2 cellular contexts compared by ENCODE assay signal in genomic region chr16:75116911-75117245, GRCh38.
TF ChIP-seq lines count a peak whose summit lies in the region.

No MANE protein-coding gene starts in this region.

TF ChIP-seq in IMR-90, 13 proteins besides CTCF, POLR2A, EP300 and RAD21:
- TF ChIP-seq MAFK (IDR thresholded peaks at IDR 0.05; ENCODE audit: low read depth, low read length) (no peak), FOS (IDR thresholded peaks at IDR 0.05; ENCODE audit: low read depth, low read length) (no peak)

TF ChIP-seq in K562, 482 proteins besides CTCF, POLR2A, EP300 and RAD21:
- TF ChIP-seq HOMEZ (CRISPR knock-in tag; IDR thresholded peaks at IDR 0.05) (no peak), JUN (IDR thresholded peaks at IDR 0.05; ENCODE audit: borderline replicate concordance, low read depth, low read length) (0 out of 2 replicates have a peak, but pooled peaks have one; percentile 10), JUN (CRISPR knock-in tag; IDR thresholded peaks at IDR 0.05; ENCODE audit: borderline replicate concordance) (no peak), ZNF174 (CRISPR knock-in tag; IDR thresholded peaks at IDR 0.05) (no peak), KLF13 (tag; IDR thresholded peaks at IDR 0.05; ENCODE audit: borderline replicate concordance, low read depth) (no peak)
